ENCODE assay signal across 14 cellular contexts in the genomic region with DNA sequence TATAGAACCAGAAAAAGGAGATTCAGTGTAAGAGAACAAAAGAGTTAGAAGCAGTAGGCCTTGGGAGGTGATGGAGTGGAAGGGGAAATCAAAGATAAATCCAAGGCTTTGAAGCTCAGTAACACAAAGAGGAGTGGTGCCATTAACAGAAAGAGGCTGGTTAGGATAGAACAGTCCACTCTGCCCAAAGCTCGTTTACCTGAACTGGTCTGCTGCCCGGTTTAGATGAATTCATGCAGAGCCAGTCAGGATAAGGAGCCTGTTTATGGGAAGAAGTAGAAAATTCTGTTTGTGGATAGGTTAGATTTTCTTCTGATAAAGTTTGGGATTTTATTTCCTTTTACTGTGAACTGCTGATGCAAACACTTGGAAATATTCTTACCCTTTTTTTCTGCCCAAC.
DNase-seq lines count a peak whose midpoint lies in the region; ATAC-seq and TF ChIP-seq lines count a peak whose summit lies in the region.
"Had no signal": no experiment of that assay in that cellular context is flagged by ENCODE, and none has a peak within 500 bp of the region (broad histone marks: within the 10 kb centered on the region; RNA-seq: fewer than 3 reads in every experiment).

No MANE protein-coding gene starts in this region.

- DNase-seq in DMS79 (lab: John Stamatoyannopoulos, UW) (peak; percentile 26), Kasumi-1 (lab: John Stamatoyannopoulos, UW) (no peak), T1000 (lab: John Stamatoyannopoulos, UW) (no peak), hepatic stellate cell (ENCODE audit: low spot score) (no peak)
- DNase-seq in activated naive CD8-positive, alpha-beta T cell treated with anti-CD3 and anti-CD28 coated beads, Interleukin-2, amount 50 U/mL, for 24 hours: no peak
- DNase-seq: DMS 273 treated with DMSO at 0.1 percent for 48 hours, NCI-H1436 treated with DMSO at 0.1 percent for 48 hours, NCI-H2081, NCI-H345, NCI-H526 treated with DMSO at 0.1 percent for 48 hours, SHP77 treated with DMSO at 0.1 percent for 48 hours had no signal

- no peaks in the 10 kb centered on the region for H4K20me1 ChIP-seq in KMS-11 (ENCODE audit: insufficient read depth)

- H3K9me3 Mint-ChIP-seq in activated naive CD8-positive, alpha-beta T cell treated with anti-CD3 and anti-CD28 coated beads, Interleukin-2, amount 50 U/mL, for 24 hours: no peaks in the 10 kb centered on the region
- no peaks in the 10 kb centered on the region for H3K9me3 Mint-ChIP-seq in stimulated activated memory B cell treated with anti-CD40 and anti-IgM and Interleukin-4, amounts not matched to agents 10 μg/mL and 1 μg/mL and 100 μg/mL, for 72 hours

- H3K27ac ChIP-seq in KMS-11: peak overlapping the region; percentile 86

- H3K36me3 Mint-ChIP-seq in activated naive CD8-positive, alpha-beta T cell treated with anti-CD3 and anti-CD28 coated beads, Interleukin-2, amount 50 U/mL, for 24 hours (ENCODE audit: low read depth): peaks cover 2% of the 10 kb centered on the region
- peaks cover 31% of the 10 kb centered on the region for H3K36me3 Mint-ChIP-seq in stimulated activated memory B cell treated with anti-CD40 and anti-IgM and Interleukin-4, amounts not matched to agents 10 μg/mL and 1 μg/mL and 100 μg/mL, for 72 hours

- no peaks in the 10 kb centered on the region for H3K27me3 ChIP-seq in KMS-11 (ENCODE audit: insufficient read depth, low read depth)

- no peak overlapping the region for H3K4me3 ChIP-seq in KMS-11 (IDR thresholded peaks at IDR 0.05; ENCODE audit: insufficient read depth, low read depth, low read length)

- no peak for TF ChIP-seq CTCF in KMS-11 (conservative IDR thresholded peaks at IDR 0.05; ENCODE audit: low read depth, low read length)

- no peak overlapping the region for H3K4me3 Mint-ChIP-seq in activated naive CD8-positive, alpha-beta T cell treated with anti-CD3 and anti-CD28 coated beads, Interleukin-2, amount 50 U/mL, for 24 hours
- H3K4me3 Mint-ChIP-seq in stimulated activated memory B cell treated with anti-CD40 and anti-IgM and Interleukin-4, amounts not matched to agents 10 μg/mL and 1 μg/mL and 100 μg/mL, for 72 hours: no peak overlapping the region
- H3K4me3 Mint-ChIP-seq: B cell had no signal

- H3K27me3 Mint-ChIP-seq in activated naive CD8-positive, alpha-beta T cell treated with anti-CD3 and anti-CD28 coated beads, Interleukin-2, amount 50 U/mL, for 24 hours: no peaks in the 10 kb centered on the region
- H3K27me3 Mint-ChIP-seq in stimulated activated memory B cell treated with anti-CD40 and anti-IgM and Interleukin-4, amounts not matched to agents 10 μg/mL and 1 μg/mL and 100 μg/mL, for 72 hours: no peaks in the 10 kb centered on the region
- H3K27me3 Mint-ChIP-seq: B cell had no signal

- H3K36me3 ChIP-seq in KMS-11 (ENCODE audit: insufficient read depth): no peaks in the 10 kb centered on the region

- peak overlapping the region; percentile 26 for H3K27ac Mint-ChIP-seq in activated naive CD8-positive, alpha-beta T cell treated with anti-CD3 and anti-CD28 coated beads, Interleukin-2, amount 50 U/mL, for 24 hours
- peak overlapping the region; percentile 3 for H3K27ac Mint-ChIP-seq in stimulated activated memory B cell treated with anti-CD40 and anti-IgM and Interleukin-4, amounts not matched to agents 10 μg/mL and 1 μg/mL and 100 μg/mL, for 72 hours
- H3K27ac Mint-ChIP-seq: B cell had no signal

- H3K9ac ChIP-seq in KMS-11: no peak overlapping the region

- peaks cover 99% of the 10 kb centered on the region for H3K4me1 ChIP-seq in KMS-11 (ENCODE audit: low read depth, poor library complexity, severe bottlenecking)

- no peak overlapping the region for H2AFZ ChIP-seq in KMS-11 (ENCODE audit: low read depth)

- H3K79me2 ChIP-seq in KMS-11 (ENCODE audit: insufficient read depth, low read depth): peaks cover 81% of the 10 kb centered on the region

- H3K4me1 Mint-ChIP-seq in activated naive CD8-positive, alpha-beta T cell treated with anti-CD3 and anti-CD28 coated beads, Interleukin-2, amount 50 U/mL, for 24 hours: peaks cover 15% of the 10 kb centered on the region
- H3K4me1 Mint-ChIP-seq in stimulated activated memory B cell treated with anti-CD40 and anti-IgM and Interleukin-4, amounts not matched to agents 10 μg/mL and 1 μg/mL and 100 μg/mL, for 72 hours: peaks cover 50% of the 10 kb centered on the region

- H3K4me2 ChIP-seq in KMS-11: peak overlapping the region; percentile 96

- ATAC-seq in activated naive CD8-positive, alpha-beta T cell treated with anti-CD3 and anti-CD28 coated beads, Interleukin-2, amount 50 U/mL, for 24 hours: no peak
- no peak for ATAC-seq in stimulated activated memory B cell treated with anti-CD40 and anti-IgM and Interleukin-4, amounts not matched to agents 10 μg/mL and 1 μg/mL and 100 μg/mL, for 72 hours
